ENCODE assay signal across 21 cellular contexts in genomic region chr4:10317345-10317744, GRCh38.
"Had no signal": no experiment of that assay in that cellular context is flagged by ENCODE, and none has a peak within 500 bp of the region (broad histone marks: within the 10 kb centered on the region; RNA-seq: fewer than 3 reads in every experiment).

No MANE protein-coding gene starts in this region.

- DNase-seq: dermis blood vessel endothelial cell; dorsolateral prefrontal cortex; effector CD4-positive, alpha-beta T cell; effector memory CD4-positive, alpha-beta T cell; foreskin keratinocyte; heart left ventricle; hippocampal formation; left cardiac atrium; left lung; left ventricle myocardium superior; lower lobe of right lung; mesenchymal stem cell; mucosa of descending colon; naive B cell had no signal

- H3K27me3 ChIP-seq: dorsolateral prefrontal cortex, esophagus muscularis mucosa, foreskin keratinocyte, gastroesophageal sphincter, heart left ventricle, left lung had no signal

- H3K36me3 ChIP-seq: esophagus muscularis mucosa, gastroesophageal sphincter, heart left ventricle, left lung, lower lobe of right lung had no signal

- H3K4me1 ChIP-seq: esophagus muscularis mucosa, foreskin keratinocyte, gastroesophageal sphincter, heart left ventricle, left lung, lower lobe of right lung had no signal

- H3K9me3 ChIP-seq: esophagus muscularis mucosa, gastroesophageal sphincter, heart left ventricle, left lung, lower lobe of right lung, mucosa of descending colon had no signal

- ATAC-seq: foreskin keratinocyte, gastroesophageal sphincter, heart left ventricle, left cardiac atrium, left lung, left ventricle myocardium superior, lower lobe of right lung, mucosa of descending colon had no signal

- H3K27ac ChIP-seq: coronary artery, dorsolateral prefrontal cortex, esophagus muscularis mucosa, foreskin keratinocyte, gastroesophageal sphincter, heart left ventricle, left lung, lower lobe of right lung had no signal

- FAIRE-seq: colon, endothelial cell of umbilical vein, frontal cortex, islet of Langerhans had no signal

- H3K4me3 ChIP-seq: coronary artery, dorsolateral prefrontal cortex, esophagus muscularis mucosa, gastroesophageal sphincter, heart left ventricle, left lung, lower lobe of right lung, mucosa of descending colon had no signal
